In the genomic region with DNA sequence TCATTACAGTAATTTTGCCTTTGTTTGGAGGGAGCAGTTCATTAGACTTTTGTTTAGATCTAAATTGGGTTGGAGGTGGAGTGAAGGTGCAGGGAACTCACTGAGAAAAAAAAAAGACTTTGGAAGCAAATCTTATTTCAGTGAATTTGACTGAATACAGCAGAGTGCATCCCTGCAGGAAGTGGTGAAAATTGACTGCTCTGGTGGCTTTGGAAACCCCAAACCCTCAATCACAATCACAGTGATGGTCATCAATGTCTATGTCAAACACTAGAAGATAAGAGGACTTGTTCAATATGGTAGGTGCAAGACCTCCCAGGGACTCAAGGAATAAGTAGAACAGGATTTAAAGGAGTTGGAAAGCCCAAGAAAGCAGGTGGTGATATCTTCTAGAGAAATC, we compare ENCODE assay signal across 26 cellular contexts.
"Had no signal": no experiment of that assay in that cellular context is flagged by ENCODE, and none has a peak within 500 bp of the region (broad histone marks: within the 10 kb centered on the region; RNA-seq: fewer than 3 reads in every experiment).

No MANE protein-coding gene starts in this region.

- H3K9me3 Mint-ChIP-seq: activated CD4-positive, alpha-beta memory T cell treated with anti-CD3 and anti-CD28 coated beads for 36 hours; activated CD4-positive, alpha-beta T cell treated with anti-CD3 and anti-CD28 coated beads, Interleukin-2, amount 10 ng/mL, durations not matched to agents 24 days and 14 days; activated naive CD4-positive, alpha-beta T cell treated with anti-CD3 and anti-CD28 coated beads for 36 hours; activated naive CD4-positive, alpha-beta T cell treated with anti-CD3 and anti-CD28 coated beads, Interleukin-2, amount 50 U/mL, for 24 hours; activated naive CD8-positive, alpha-beta T cell treated with anti-CD3 and anti-CD28 coated beads for 36 hours; activated T-cell treated with anti-CD3 and anti-CD28 coated beads, Interleukin-2, amount 50 U/mL, for 4 hours; activated T-helper 2 cell treated with anti-CD3 and anti-CD28 coated beads, Interferon-gamma antibody, Interleukin-2, Interleukin-4, amounts not matched to agents 10 μg/mL and 5 μg/mL and 100 μg/mL, durations not matched to agents 14 hours and 24 hours and 36 hours; central memory CD8-positive, alpha-beta T cell; dendritic cell treated with granulocyte-macrophage colony-stimulating factor and Interleukin-4, amounts not matched to agents 40 ng/mL and 50 ng/mL, for 4 days; endodermal cell had no signal

- ATAC-seq: activated CD4-positive, alpha-beta T cell treated with anti-CD3 and anti-CD28 coated beads for 36 hours; activated T-cell treated with anti-CD3 and anti-CD28 coated beads, Interleukin-2, amount 50 U/mL, for 4 hours; esophagus mucosa had no signal

- H3K4me1 Mint-ChIP-seq: endodermal cell had no signal

- H3K4me3 Mint-ChIP-seq: activated CD4-positive, alpha-beta memory T cell treated with anti-CD3 and anti-CD28 coated beads for 36 hours; activated CD4-positive, alpha-beta T cell treated with anti-CD3 and anti-CD28 coated beads for 36 hours; activated CD4-positive, alpha-beta T cell treated with anti-CD3 and anti-CD28 coated beads, Interleukin-2, amount 10 ng/mL, durations not matched to agents 24 days and 14 days; activated naive CD4-positive, alpha-beta T cell treated with anti-CD3 and anti-CD28 coated beads for 36 hours; activated naive CD4-positive, alpha-beta T cell treated with anti-CD3 and anti-CD28 coated beads, Interleukin-2, amount 50 U/mL, for 24 hours; activated naive CD8-positive, alpha-beta T cell treated with anti-CD3 and anti-CD28 coated beads for 36 hours; activated T-cell treated with anti-CD3 and anti-CD28 coated beads, Interleukin-2, amount 50 U/mL, for 4 hours; central memory CD8-positive, alpha-beta T cell; dendritic cell treated with granulocyte-macrophage colony-stimulating factor and Interleukin-4, amounts not matched to agents 40 ng/mL and 50 ng/mL, for 4 days; endodermal cell had no signal

- H3K27ac Mint-ChIP-seq: activated CD4-positive, alpha-beta memory T cell treated with anti-CD3 and anti-CD28 coated beads for 36 hours; activated CD4-positive, alpha-beta T cell treated with anti-CD3 and anti-CD28 coated beads for 36 hours; activated CD4-positive, alpha-beta T cell treated with anti-CD3 and anti-CD28 coated beads, Interleukin-2, amount 10 ng/mL, durations not matched to agents 24 days and 14 days; activated naive CD4-positive, alpha-beta T cell treated with anti-CD3 and anti-CD28 coated beads for 36 hours; activated naive CD4-positive, alpha-beta T cell treated with anti-CD3 and anti-CD28 coated beads, Interleukin-2, amount 50 U/mL, for 24 hours; activated naive CD8-positive, alpha-beta T cell treated with anti-CD3 and anti-CD28 coated beads for 36 hours; activated T-helper 2 cell treated with anti-CD3 and anti-CD28 coated beads, Interferon-gamma antibody, Interleukin-2, Interleukin-4, amounts not matched to agents 10 μg/mL and 5 μg/mL and 100 μg/mL, durations not matched to agents 14 hours and 24 hours and 36 hours; dendritic cell treated with granulocyte-macrophage colony-stimulating factor and Interleukin-4, amounts not matched to agents 40 ng/mL and 50 ng/mL, for 4 days; endodermal cell had no signal

- H3K4me3 ChIP-seq: coronary artery, dorsolateral prefrontal cortex had no signal

- H3K27ac ChIP-seq: brain microvascular endothelial cell, coronary artery, dorsolateral prefrontal cortex had no signal

- DNase-seq: activated CD4-positive, alpha-beta memory T cell treated with anti-CD3 and anti-CD28 coated beads for 36 hours; activated CD4-positive, alpha-beta T cell treated with anti-CD3 and anti-CD28 coated beads for 36 hours; activated CD4-positive, alpha-beta T cell treated with anti-CD3 and anti-CD28 coated beads, Interleukin-2, amount 10 ng/mL, durations not matched to agents 24 days and 14 days; activated CD4-positive, CD25-positive, alpha-beta regulatory T cell; activated CD4-positive, CD25-positive, alpha-beta regulatory T cell treated with anti-CD3 and anti-CD28 coated beads, Interleukin-2, amount 50 U/mL, for 72 hours; activated CD8-positive, alpha-beta memory T cell treated with anti-CD3 and anti-CD28 coated beads for 24 hours; activated CD8-positive, alpha-beta memory T cell treated with anti-CD3 and anti-CD28 coated beads, Interleukin-2, amount 50 U/mL, for 4 hours; activated effector memory CD4-positive, alpha-beta T cell treated with anti-CD3 and anti-CD28 coated beads, Interleukin-2, amount 50 U/mL, for 16 hours; activated naive CD4-positive, alpha-beta T cell treated with anti-CD3 and anti-CD28 coated beads for 36 hours; activated naive CD8-positive, alpha-beta T cell treated with anti-CD3 and anti-CD28 coated beads for 36 hours; activated T-cell treated with anti-CD3 and anti-CD28 coated beads for 4 hours; activated T-cell treated with anti-CD3 and anti-CD28 coated beads, Interleukin-2, amount 50 U/mL, for 4 hours; amniotic stem cell; anterior cingulate cortex; brain microvascular endothelial cell; dorsolateral prefrontal cortex; effector memory CD4-positive, alpha-beta T cell; endodermal cell; foreskin fibroblast; head of caudate nucleus had no signal

- H3K27me3 ChIP-seq: brain microvascular endothelial cell, dorsolateral prefrontal cortex had no signal

- H3K36me3 Mint-ChIP-seq: activated CD4-positive, alpha-beta memory T cell treated with anti-CD3 and anti-CD28 coated beads for 36 hours; activated naive CD4-positive, alpha-beta T cell treated with anti-CD3 and anti-CD28 coated beads, Interleukin-2, amount 50 U/mL, for 24 hours; activated naive CD8-positive, alpha-beta T cell treated with anti-CD3 and anti-CD28 coated beads for 36 hours had no signal

- H3K27me3 Mint-ChIP-seq: activated CD4-positive, alpha-beta memory T cell treated with anti-CD3 and anti-CD28 coated beads for 36 hours; activated CD4-positive, alpha-beta T cell treated with anti-CD3 and anti-CD28 coated beads for 36 hours; activated CD4-positive, alpha-beta T cell treated with anti-CD3 and anti-CD28 coated beads, Interleukin-2, amount 10 ng/mL, durations not matched to agents 24 days and 14 days; activated naive CD4-positive, alpha-beta T cell treated with anti-CD3 and anti-CD28 coated beads, Interleukin-2, amount 50 U/mL, for 24 hours; activated naive CD8-positive, alpha-beta T cell treated with anti-CD3 and anti-CD28 coated beads for 36 hours; central memory CD8-positive, alpha-beta T cell; dendritic cell treated with granulocyte-macrophage colony-stimulating factor and Interleukin-4, amounts not matched to agents 40 ng/mL and 50 ng/mL, for 4 days had no signal
